In the genomic region with DNA sequence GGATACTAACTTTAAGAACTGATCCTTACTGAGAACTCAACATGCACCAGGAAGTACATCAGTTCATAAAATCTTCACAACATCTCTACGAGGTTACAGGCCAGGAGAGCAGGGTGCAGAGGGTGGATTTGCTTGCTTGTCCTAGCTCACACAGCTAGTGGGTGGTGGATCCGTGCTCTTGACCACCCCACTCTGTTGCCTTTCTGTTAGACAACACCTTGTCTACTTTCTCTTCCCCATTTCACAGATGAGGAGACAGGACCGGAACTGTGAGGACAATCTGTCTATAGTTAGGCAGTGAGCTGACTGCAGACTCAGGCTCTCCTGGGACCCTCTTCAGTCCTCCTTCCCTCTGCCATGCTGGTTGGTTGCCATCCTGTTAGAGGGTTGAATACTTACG, we compare ENCODE assay signal across 11 cellular contexts.
A peak's percentile ranks its signal among the peaks of the same experiment; 100 is the strongest.
DNase-seq lines count a peak whose midpoint lies in the region; ATAC-seq lines count a peak whose summit lies in the region.
"Had no signal": no experiment of that assay in that cellular context is flagged by ENCODE, and none has a peak within 500 bp of the region (broad histone marks: within the 10 kb centered on the region; RNA-seq: fewer than 3 reads in every experiment).

No MANE protein-coding gene starts in this region.

- H3K4me3 Mint-ChIP-seq in T-helper 17 cell = no peak overlapping the region

- no peaks in the 10 kb centered on the region for H3K4me1 ChIP-seq in aorta (ENCODE audit: control insufficient read depth in 1 of 2, insufficient read depth in 2 of 2, low read length in 2 of 2)
- H3K4me1 ChIP-seq: HAP-1 had no signal

- H3K27ac ChIP-seq in aorta (ENCODE audit: low read depth in 1 of 2, low read length in 2 of 2) = no peak overlapping the region
- H3K27ac ChIP-seq: thoracic aorta had no signal

- H3K9me3 ChIP-seq in T-helper 17 cell (ENCODE audit: control insufficient read depth, low read length, poor library complexity, severe bottlenecking) = no peaks in the 10 kb centered on the region
- peaks cover 1% of the 10 kb centered on the region for H3K9me3 ChIP-seq in aorta (ENCODE audit: control insufficient read depth, low read length)
- H3K9me3 ChIP-seq: HAP-1, thoracic aorta had no signal

- H3K4me1 Mint-ChIP-seq in T-helper 17 cell = no peaks in the 10 kb centered on the region

- no peaks in the 10 kb centered on the region for H3K27me3 ChIP-seq in aorta (ENCODE audit: control insufficient read depth in 1 of 2, insufficient read depth in 2 of 2, low read length in 1 of 2)

- no peaks in the 10 kb centered on the region for H3K36me3 ChIP-seq in aorta (ENCODE audit: control insufficient read depth in 1 of 2, insufficient read depth in 2 of 2, low read length in 1 of 2)
- H3K36me3 ChIP-seq: HAP-1, thoracic aorta had no signal

- H3K4me3 ChIP-seq in aorta (ENCODE audit: low read length in 2 of 2) = no peak overlapping the region
- H3K4me3 ChIP-seq: HAP-1, thoracic aorta had no signal

- DNase-seq in Ammon's horn (ENCODE audit: low spot score) (peak; percentile 61), T-helper 17 cell (no peak), aorta (no peak), NCI-H1092 (lab: John Stamatoyannopoulos, UW) (no peak), D341Med (ENCODE audit: low spot score) (no peak)
- DNase-seq in activated CD4-positive, alpha-beta T cell treated with anti-CD3 and anti-CD28 coated beads, Interleukin-2, amount 50 U/mL, for 48 hours = no peak
- DNase-seq: SIG-M5 had no signal

- peak; percentile 92 for ATAC-seq in GM19395 (IDR thresholded peaks at IDR 0.05; ENCODE audit: unreplicated experiment)
- peak; percentile 87 for ATAC-seq in HG03060 (IDR thresholded peaks at IDR 0.05; ENCODE audit: low read depth, unreplicated experiment)
- ATAC-seq in T-helper 17 cell = peak; percentile 81
- no peak for ATAC-seq in aorta (ENCODE audit: low FRiP score)

- H3K36me3 Mint-ChIP-seq in T-helper 17 cell (ENCODE audit: low read depth) = no peaks in the 10 kb centered on the region

- intact Hi-C loops in aorta (cut with DNase I) = no loop called here

- H3K27ac Mint-ChIP-seq in T-helper 17 cell = no peak overlapping the region

- peaks cover 10% of the 10 kb centered on the region for H3K27me3 Mint-ChIP-seq in T-helper 17 cell

- 95 to 96% methylated on average over 4 of the region's 4 CpGs for WGBS in aorta, 2 donors
